ENCODE assay signal across 35 cellular contexts in the genomic region with DNA sequence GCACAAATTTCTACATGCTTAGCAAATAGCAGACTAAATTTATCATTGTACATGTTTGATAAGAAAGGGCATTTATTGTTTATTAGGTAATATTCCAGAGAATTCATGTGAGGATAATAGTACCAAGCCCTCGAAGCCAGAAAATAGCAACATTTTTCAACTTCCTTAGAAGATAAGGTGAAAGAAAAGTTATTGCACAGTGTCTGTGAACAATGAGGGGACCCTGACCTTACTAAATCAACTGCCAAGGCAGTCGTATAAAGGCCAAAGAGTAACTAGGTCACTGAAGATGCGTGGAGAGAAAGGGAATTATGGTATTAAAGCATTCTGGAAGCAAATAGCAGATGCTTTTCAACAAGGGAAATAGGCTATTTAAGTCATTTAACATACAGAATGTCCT.
"Had no signal": no experiment of that assay in that cellular context is flagged by ENCODE, and none has a peak within 500 bp of the region (broad histone marks: within the 10 kb centered on the region; RNA-seq: fewer than 3 reads in every experiment).

No MANE protein-coding gene starts in this region.

- H3K27me3 ChIP-seq: MG63 had no signal

- H3K4me3 ChIP-seq: MG63 had no signal

- H3K9ac ChIP-seq: KMS-11 had no signal

- H3K4me2 ChIP-seq: KMS-11 had no signal

- H3K36me3 ChIP-seq: MG63 had no signal

- H3K27ac ChIP-seq: KMS-11 had no signal

- H3K9me3 ChIP-seq: MG63 had no signal

- DNase-seq: Karpas-422, Kasumi-1, KG1, MG63, MM.1S, MV-4-11, NCI-H1048, NCI-H1092, NCI-H1092 treated with DMSO at 0.1 percent for 48 hours, NCI-H1105, NCI-H1105 treated with DMSO at 0.1 percent for 48 hours, NCI-H1417, NCI-H1417 treated with DMSO at 0.1 percent for 48 hours, NCI-H1436, NCI-H1436 treated with DMSO at 0.1 percent for 48 hours, NCI-H146, NCI-H1694, NCI-H1694 treated with DMSO at 0.1 percent for 48 hours, NCI-H187, NCI-H187 treated with DMSO at 0.1 percent for 48 hours, NCI-H1930, NCI-H2029, NCI-H2029 treated with DMSO at 0.1 percent for 48 hours, NCI-H2081, NCI-H2081 treated with DMSO at 0.1 percent for 48 hours, NCI-H2107, NCI-H2171, NCI-H2171 treated with DMSO at 0.1 percent for 48 hours, NCI-H2227 treated with DMSO at 0.1 percent for 48 hours, NCI-H226, NCI-H345, NCI-H446, NCI-H446 treated with DMSO at 0.1 percent for 48 hours, NCI-H510A had no signal
